In the genomic region with DNA sequence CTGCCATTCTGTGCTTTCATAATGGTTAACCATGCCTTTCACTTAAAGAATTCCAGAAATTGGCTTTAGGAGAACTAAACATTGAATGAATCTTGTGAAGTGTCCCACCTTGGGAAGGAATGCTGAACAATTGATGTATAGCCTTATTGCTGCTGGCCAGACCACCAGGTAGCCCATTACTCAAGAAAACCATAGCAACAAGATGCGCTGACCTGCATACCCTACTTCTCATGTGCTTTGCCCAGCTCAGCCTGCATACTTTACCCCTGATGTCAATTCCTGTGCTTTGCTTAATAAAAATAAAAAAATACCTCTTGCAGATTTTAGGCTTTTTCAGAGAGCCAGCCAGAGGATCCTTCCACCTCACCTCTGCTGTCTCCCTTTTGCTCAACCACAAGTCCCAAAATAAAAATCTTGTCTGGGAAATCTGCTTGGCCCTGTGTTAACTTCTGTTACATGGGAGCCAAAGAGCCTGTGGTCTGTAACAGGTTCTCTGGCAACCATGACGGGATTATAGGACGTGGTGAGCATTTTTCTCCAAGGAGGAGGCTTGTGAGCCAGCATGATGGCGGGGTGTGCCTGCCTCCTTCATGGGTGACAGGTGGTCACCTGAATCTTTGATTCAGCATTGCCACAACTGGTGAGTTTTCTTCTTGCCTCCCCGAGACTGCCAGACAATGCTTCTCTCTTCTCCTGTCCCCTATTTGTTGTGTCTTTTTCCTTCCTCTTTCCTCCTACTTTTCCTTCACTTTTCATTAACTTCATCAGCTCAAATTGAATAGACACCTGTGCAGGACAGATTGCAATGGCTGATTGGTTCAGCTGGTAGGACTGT, we compare ENCODE assay signal across 31 cellular contexts.
DNase-seq lines count a peak whose midpoint lies in the region; ATAC-seq and TF ChIP-seq lines count a peak whose summit lies in the region.
"Had no signal": no experiment of that assay in that cellular context is flagged by ENCODE, and none has a peak within 500 bp of the region (broad histone marks: within the 10 kb centered on the region; RNA-seq: fewer than 3 reads in every experiment).

No MANE protein-coding gene starts in this region.

- no peaks in the 10 kb centered on the region for H4K20me1 ChIP-seq in GM23338 (replicated peaks; ENCODE audit: insufficient read depth)

- H3K27me3 Mint-ChIP-seq in GM23338 (ENCODE audit: insufficient read depth, low read depth, poor library complexity): no peaks in the 10 kb centered on the region
- H3K27me3 Mint-ChIP-seq: activated CD8-positive, alpha-beta memory T cell treated with anti-CD3 and anti-CD28 coated beads, Interleukin-2, amount 10 ng/mL, durations not matched to agents 7 days and 5 days; naive B cell had no signal

- TF ChIP-seq CTCF in GM23338 (conservative IDR thresholded peaks at IDR 0.05; ENCODE audit: low read depth in 2 of 2) (no peak), astrocyte of the spinal cord (IDR thresholded peaks at IDR 0.05; ENCODE audit: low read depth, low read length) (no peak)

- DNase-seq in A172 (ENCODE audit: low spot score) (peak; percentile 34), GM23338 (ENCODE audit: low spot score) (no peak), astrocyte of the spinal cord (ENCODE audit: low read depth, low spot score) (peak; percentile 47), kidney tubule cell (ENCODE audit: low spot score) (peak; percentile 87), HuH-7 (ENCODE audit: low spot score) (no peak), hippocampal formation (lab: John Stamatoyannopoulos, UW) (no peak), OCI-M2 (lab: John Stamatoyannopoulos, UW; ENCODE audit: unreplicated experiment) (no peak)
- DNase-seq: activated CD4-positive, alpha-beta T cell treated with anti-CD3 and anti-CD28 coated beads for 1 hour; activated CD8-positive, alpha-beta memory T cell treated with anti-CD3 and anti-CD28 coated beads, Interleukin-2, amount 10 ng/mL, durations not matched to agents 7 days and 5 days; activated naive CD4-positive, alpha-beta T cell treated with anti-CD3 and anti-CD28 coated beads, Interleukin-2, amount 50 U/mL, for 16 hours; aorta; COR-L47; DND-41; effector CD4-positive, alpha-beta T cell; erythroblast; foreskin fibroblast; HCEC 1CT; naive B cell; NCI-H187; occipital lobe; OCI-M1; retina; Right ventricle myocardium superior; stimulated activated CD4-positive, alpha-beta T cell treated with anti-CD3 and anti-CD28 coated beads, Interleukin-4, amount 100 ng/mL, for 24 hours; stimulated activated naive CD8-positive, alpha-beta T cell treated with anti-CD3 and anti-CD28 coated beads, Interleukin-15, Interleukin-2, amounts not matched to agents 100 U/mL and 50 U/mL, for 24 hours; thyroid gland had no signal

- no peaks in the 10 kb centered on the region for H3F3A ChIP-seq in GM23338 (replicated peaks; ENCODE audit: low read depth)

- H3K79me2 ChIP-seq in GM23338 (replicated peaks; ENCODE audit: insufficient read depth): no peaks in the 10 kb centered on the region
- H3K79me2 ChIP-seq: hepatocyte had no signal

- no peaks in the 10 kb centered on the region; the same call in 1 of the 3 replicates for H3K9me3 Mint-ChIP-seq in GM23338

- H3K27ac Mint-ChIP-seq in GM23338: no peak overlapping the region
- H3K27ac Mint-ChIP-seq: activated CD8-positive, alpha-beta memory T cell treated with anti-CD3 and anti-CD28 coated beads, Interleukin-2, amount 10 ng/mL, durations not matched to agents 7 days and 5 days; activated T-helper 1 cell treated with anti-CD3 and anti-CD28 coated beads, Interleukin-12 subunit alpha, Interleukin-12 subunit beta, Interleukin-2, Interleukin-4 antibody, amounts not matched to agents 30 ng/mL and 10 ng/mL and 1 ng/mL, durations not matched to agents 14 hours and 24 hours and 36 hours had no signal

- no peak overlapping the region for H3K4me3 ChIP-seq in GM23338
- H3K4me3 ChIP-seq in astrocyte of the spinal cord (ENCODE audit: low read depth, low read length): no peak overlapping the region
- H3K4me3 ChIP-seq: A549, hepatocyte, lung, thyroid gland had no signal

- H3K36me3 ChIP-seq in GM23338 (ENCODE audit: insufficient read depth): no peaks in the 10 kb centered on the region
- H3K36me3 ChIP-seq: thyroid gland had no signal

- 0 out of 2 replicates have a peak, but pooled peaks cover 5% of the 10 kb centered on the region for H3K9me2 ChIP-seq in GM23338 (ENCODE audit: insufficient read depth)

- H3K27ac ChIP-seq in GM23338 (ENCODE audit: low read depth): no peak overlapping the region
- H3K27ac ChIP-seq: A549, hepatocyte, thyroid gland had no signal

- H3K36me3 Mint-ChIP-seq in GM23338 (ENCODE audit: low read depth): peaks cover 6% of the 10 kb centered on the region; the same call in 1 of the 3 replicates
- H3K36me3 Mint-ChIP-seq: naive B cell had no signal

- in situ Hi-C loops in astrocyte of the spinal cord (cut with HindIII; ENCODE audit: low sequenced_read_pairs): no loop called here

- ATAC-seq in GM23338: no peak
- no peak for ATAC-seq in HG02840 (IDR thresholded peaks at IDR 0.05; ENCODE audit: low FRiP score, unreplicated experiment)
- ATAC-seq: A549; activated CD8-positive, alpha-beta memory T cell treated with anti-CD3 and anti-CD28 coated beads, Interleukin-2, amount 10 ng/mL, durations not matched to agents 7 days and 5 days; stimulated activated naive CD8-positive, alpha-beta T cell treated with anti-CD3 and anti-CD28 coated beads, Interleukin-15, Interleukin-2, amounts not matched to agents 100 U/mL and 50 U/mL, for 24 hours had no signal

- H3K4me1 ChIP-seq in GM23338 (ENCODE audit: insufficient read depth): peaks cover 49% of the 10 kb centered on the region
- H3K4me1 ChIP-seq: A549, thyroid gland had no signal

- H2AFZ ChIP-seq in GM23338: peak overlapping the region; percentile 28; the same call in 1 of the 2 replicates
- H2AFZ ChIP-seq: hepatocyte had no signal

- H3K27me3 ChIP-seq in GM23338 (ENCODE audit: insufficient read depth): no peaks in the 10 kb centered on the region
- H3K27me3 ChIP-seq: hepatocyte, thyroid gland had no signal

- H3K4me2 ChIP-seq in GM23338: no peak overlapping the region
- H3K4me2 ChIP-seq: A549, hepatocyte had no signal

- H3K4me1 Mint-ChIP-seq in GM23338: peaks cover 33% of the 10 kb centered on the region

- H3K4me3 Mint-ChIP-seq in GM23338: no peak overlapping the region
- H3K4me3 Mint-ChIP-seq: activated CD8-positive, alpha-beta memory T cell treated with anti-CD3 and anti-CD28 coated beads, Interleukin-2, amount 10 ng/mL, durations not matched to agents 7 days and 5 days; activated T-helper 1 cell treated with anti-CD3 and anti-CD28 coated beads, Interleukin-12 subunit alpha, Interleukin-12 subunit beta, Interleukin-2, Interleukin-4 antibody, amounts not matched to agents 30 ng/mL and 10 ng/mL and 1 ng/mL, durations not matched to agents 14 hours and 24 hours and 36 hours had no signal

TF ChIP-seq in GM23338, 12 proteins besides CTCF, POLR2A, EP300 and RAD21 (continues in another document):
- TF ChIP-seq, protein P1, sequence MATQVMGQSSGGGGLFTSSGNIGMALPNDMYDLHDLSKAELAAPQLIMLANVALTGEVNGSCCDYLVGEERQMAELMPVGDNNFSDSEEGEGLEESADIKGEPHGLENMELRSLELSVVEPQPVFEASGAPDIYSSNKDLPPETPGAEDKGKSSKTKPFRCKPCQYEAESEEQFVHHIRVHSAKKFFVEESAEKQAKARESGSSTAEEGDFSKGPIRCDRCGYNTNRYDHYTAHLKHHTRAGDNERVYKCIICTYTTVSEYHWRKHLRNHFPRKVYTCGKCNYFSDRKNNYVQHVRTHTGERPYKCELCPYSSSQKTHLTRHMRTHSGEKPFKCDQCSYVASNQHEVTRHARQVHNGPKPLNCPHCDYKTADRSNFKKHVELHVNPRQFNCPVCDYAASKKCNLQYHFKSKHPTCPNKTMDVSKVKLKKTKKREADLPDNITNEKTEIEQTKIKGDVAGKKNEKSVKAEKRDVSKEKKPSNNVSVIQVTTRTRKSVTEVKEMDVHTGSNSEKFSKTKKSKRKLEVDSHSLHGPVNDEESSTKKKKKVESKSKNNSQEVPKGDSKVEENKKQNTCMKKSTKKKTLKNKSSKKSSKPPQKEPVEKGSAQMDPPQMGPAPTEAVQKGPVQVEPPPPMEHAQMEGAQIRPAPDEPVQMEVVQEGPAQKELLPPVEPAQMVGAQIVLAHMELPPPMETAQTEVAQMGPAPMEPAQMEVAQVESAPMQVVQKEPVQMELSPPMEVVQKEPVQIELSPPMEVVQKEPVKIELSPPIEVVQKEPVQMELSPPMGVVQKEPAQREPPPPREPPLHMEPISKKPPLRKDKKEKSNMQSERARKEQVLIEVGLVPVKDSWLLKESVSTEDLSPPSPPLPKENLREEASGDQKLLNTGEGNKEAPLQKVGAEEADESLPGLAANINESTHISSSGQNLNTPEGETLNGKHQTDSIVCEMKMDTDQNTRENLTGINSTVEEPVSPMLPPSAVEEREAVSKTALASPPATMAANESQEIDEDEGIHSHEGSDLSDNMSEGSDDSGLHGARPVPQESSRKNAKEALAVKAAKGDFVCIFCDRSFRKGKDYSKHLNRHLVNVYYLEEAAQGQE (IDR thresholded peaks at IDR 0.05; ENCODE audit: unreplicated experiment): no peak
- no peak for TF ChIP-seq NANOG (IDR thresholded peaks at IDR 0.05; ENCODE audit: borderline replicate concordance)

Comparison
In these comparisons a context has a peak if more than half of its experiments do, and no peak if none do; other contexts are left out.
1. DNase-seq: peak in A172 (single experiment), astrocyte of the spinal cord (single experiment) and kidney tubule cell (single experiment); none in GM23338 (single experiment), HuH-7 (single experiment), hippocampal formation (0 of 2) and OCI-M2 (single experiment).